ENCODE assay signal across 21 cellular contexts in the genomic region with DNA sequence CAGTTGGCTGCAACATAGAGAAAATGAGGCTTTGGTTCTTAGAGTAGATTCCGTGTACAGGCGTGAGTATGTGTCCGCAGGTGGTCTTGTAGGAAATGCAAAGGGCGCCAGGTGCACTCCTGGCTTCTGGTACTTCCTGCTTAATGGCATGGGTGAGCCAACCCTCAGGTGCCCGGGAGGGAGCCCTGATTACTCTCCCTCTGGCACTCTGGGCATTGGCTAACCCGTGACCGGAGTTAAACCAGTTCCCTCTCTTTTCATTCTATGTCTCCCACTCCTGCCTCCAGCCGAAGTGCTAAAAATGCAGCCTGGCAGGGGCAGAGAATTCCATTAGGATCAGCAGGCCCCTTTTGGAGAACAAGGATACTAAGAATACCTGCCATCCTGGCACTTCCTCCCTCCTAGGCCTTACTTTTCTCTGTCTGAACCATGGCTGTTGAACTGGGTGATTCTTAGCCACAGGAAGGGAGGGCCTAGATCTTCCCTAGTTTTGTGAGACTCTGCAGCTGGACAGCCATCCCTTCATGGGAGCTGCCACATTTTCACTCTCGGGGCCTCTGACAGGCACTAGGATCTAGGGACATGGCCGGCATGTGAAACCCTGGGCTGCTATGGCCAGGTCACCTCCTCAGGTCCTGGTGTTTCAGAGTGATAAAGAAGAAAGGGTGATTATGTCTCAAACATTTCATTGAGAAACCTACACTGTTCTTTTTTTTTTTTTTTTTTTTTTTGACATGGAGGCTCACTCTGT. TPM values are rescaled to one million over a fixed set of nuclear protein-coding genes. Genes with fewer than 3 reads are reported as not detected.
DNase-seq lines count a peak whose midpoint lies in the region; ATAC-seq and TF ChIP-seq lines count a peak whose summit lies in the region.
"Had no signal": no experiment of that assay in that cellular context is flagged by ENCODE, and none has a peak within 500 bp of the region (broad histone marks: within the 10 kb centered on the region; RNA-seq: fewer than 3 reads in every experiment).

No MANE protein-coding gene starts in this region.

- CTCF ChIA-PET in activated CD4-positive, alpha-beta T cell treated with anti-CD3 and anti-CD28 coated beads, Interleukin-2, amount 10 ng/mL, durations not matched to agents 7 days and 5 days (lab: Charles Lee): interaction anchor here (0.6 kb wide), 2 partner anchors 21 to 23 kb away, joined by 3 to 5 read pairs; no protein-coding TSS in a partner anchor

- POLR2A ChIA-PET in activated CD4-positive, alpha-beta T cell treated with anti-CD3 and anti-CD28 coated beads, Interleukin-2, amount 10 ng/mL, durations not matched to agents 7 days and 5 days (lab: Charles Lee): no interaction called here

- peaks cover 66% of the 10 kb centered on the region for H3K4me1 Mint-ChIP-seq in brain
- peaks cover 58% of the 10 kb centered on the region for H3K4me1 Mint-ChIP-seq in neural crest cell
- H3K4me1 Mint-ChIP-seq in activated CD4-positive, alpha-beta T cell treated with anti-CD3 and anti-CD28 coated beads, Interleukin-2, amount 10 ng/mL, durations not matched to agents 7 days and 5 days: peaks cover 18% of the 10 kb centered on the region

- no peak overlapping the region for H3K4me3 ChIP-seq in heart right ventricle
- no peak overlapping the region for H3K4me3 ChIP-seq in upper lobe of right lung
- H3K4me3 ChIP-seq: gastrocnemius medialis, SJSA1 had no signal

- H3K36me3 ChIP-seq in heart right ventricle: peaks cover 0 to 6% (median 0%) of the 10 kb centered on the region in 9 donors
- H3K36me3 ChIP-seq in upper lobe of right lung: no peaks in the 10 kb centered on the region
- H3K36me3 ChIP-seq: gastrocnemius medialis, SJSA1 had no signal

- H3K36me3 Mint-ChIP-seq in brain (no peaks in the 10 kb centered on the region), neural crest cell (ENCODE audit: low read depth) (no peaks in the 10 kb centered on the region)
- H3K36me3 Mint-ChIP-seq in activated CD4-positive, alpha-beta T cell treated with anti-CD3 and anti-CD28 coated beads, Interleukin-2, amount 10 ng/mL, durations not matched to agents 7 days and 5 days (ENCODE audit: low read depth): no peaks in the 10 kb centered on the region
- H3K36me3 Mint-ChIP-seq: IgD-negative memory B cell had no signal

- 66 to 81% methylated on average over 10 of the region's 10 CpGs for WGBS in heart right ventricle, 2 donors

- H3K27me3 ChIP-seq in heart right ventricle (no peaks in the 10 kb centered on the region), upper lobe of right lung (no peaks in the 10 kb centered on the region)

- H3K4me3 Mint-ChIP-seq in brain: peak overlapping the region in 1 of 5 experiments; percentile 33
- H3K4me3 Mint-ChIP-seq in neural crest cell: peak overlapping the region; percentile 34
- no peak overlapping the region for H3K4me3 Mint-ChIP-seq in activated CD4-positive, alpha-beta T cell treated with anti-CD3 and anti-CD28 coated beads, Interleukin-2, amount 10 ng/mL, durations not matched to agents 7 days and 5 days
- H3K4me3 Mint-ChIP-seq: activated CD4-positive, alpha-beta T cell treated with anti-CD3 and anti-CD28 coated beads for 36 hours; IgD-negative memory B cell; nephron progenitor cell had no signal

- H3K27me3 Mint-ChIP-seq in brain (peaks cover 12% of the 10 kb centered on the region), neural crest cell (ENCODE audit: low read depth) (peaks cover 25% of the 10 kb centered on the region)
- peaks cover 23% of the 10 kb centered on the region for H3K27me3 Mint-ChIP-seq in activated CD4-positive, alpha-beta T cell treated with anti-CD3 and anti-CD28 coated beads, Interleukin-2, amount 10 ng/mL, durations not matched to agents 7 days and 5 days

- H3K4me1 ChIP-seq in heart right ventricle: peaks cover 3 to 93% (median 76%) of the 10 kb centered on the region in 9 donors
- H3K4me1 ChIP-seq in upper lobe of right lung: peaks cover 39% of the 10 kb centered on the region
- H3K4me1 ChIP-seq: SJSA1 had no signal

- no peak for TF ChIP-seq CTCF in brain (conservative IDR thresholded peaks at IDR 0.05)
- TF ChIP-seq CTCF in heart right ventricle (IDR thresholded peaks at IDR 0.05): no peak
- TF ChIP-seq CTCF in neural crest cell (conservative IDR thresholded peaks at IDR 0.05): no peak
- no peak for TF ChIP-seq CTCF in upper lobe of right lung (IDR thresholded peaks at IDR 0.05)

- H3K9me3 ChIP-seq in heart right ventricle: no peaks in the 10 kb centered on the region
- no peaks in the 10 kb centered on the region for H3K9me3 ChIP-seq in upper lobe of right lung
- H3K9me3 ChIP-seq: gastrocnemius medialis, SJSA1 had no signal

- DNase-seq in heart right ventricle (peak in 1 of 2 donors; percentile 38), neural crest cell (ENCODE audit: low read depth, low spot score) (no peak), upper lobe of right lung (no peak), DMS 273 (lab: John Stamatoyannopoulos, UW; ENCODE audit: unreplicated experiment) (no peak)
- DNase-seq in activated CD4-positive, alpha-beta T cell treated with anti-CD3 and anti-CD28 coated beads, Interleukin-2, amount 10 ng/mL, durations not matched to agents 7 days and 5 days: no peak
- DNase-seq: activated CD4-positive, alpha-beta T cell treated with anti-CD3 and anti-CD28 coated beads for 36 hours; activated CD8-positive, alpha-beta memory T cell treated with anti-CD3 and anti-CD28 coated beads, Interleukin-2, amount 50 U/mL, for 4 hours; activated naive CD4-positive, alpha-beta T cell; cortex of kidney; DMS153; gastrocnemius medialis; mammary epithelial cell; MV-4-11; NCI-H526; nephron progenitor cell; OCI-M1; stimulated activated naive CD4-positive, alpha-beta T cell had no signal

- H3K27ac ChIP-seq in heart right ventricle (peak overlapping the region in 9 of 10 donors; percentile 12 to 84 (median 69)), upper lobe of right lung (no peak overlapping the region)
- H3K27ac ChIP-seq: SJSA1 had no signal

- H3K27ac Mint-ChIP-seq in brain (peak overlapping the region in 3 of 5 experiments; percentile 43 to 66 (median 47)), neural crest cell (ENCODE audit: unreplicated experiment) (no peak overlapping the region)
- no peak overlapping the region for H3K27ac Mint-ChIP-seq in activated CD4-positive, alpha-beta T cell treated with anti-CD3 and anti-CD28 coated beads, Interleukin-2, amount 10 ng/mL, durations not matched to agents 7 days and 5 days
- H3K27ac Mint-ChIP-seq: activated CD4-positive, alpha-beta T cell treated with anti-CD3 and anti-CD28 coated beads for 36 hours; nephron progenitor cell had no signal

- H3K9me3 Mint-ChIP-seq in brain (no peaks in the 10 kb centered on the region), neural crest cell (no peaks in the 10 kb centered on the region)
- H3K9me3 Mint-ChIP-seq in activated CD4-positive, alpha-beta T cell treated with anti-CD3 and anti-CD28 coated beads, Interleukin-2, amount 10 ng/mL, durations not matched to agents 7 days and 5 days: no peaks in the 10 kb centered on the region
- H3K9me3 Mint-ChIP-seq: IgD-negative memory B cell, nephron progenitor cell had no signal

- intact Hi-C loops in heart right ventricle (cut with DNase I): loop anchor here in 6 of 10 donors (5.0 to 10.0 kb wide), 4 partner anchors 42 to 52 kb away; no protein-coding TSS in a partner anchor
- intact Hi-C loops in upper lobe of right lung (cut with DNase I): no loop called here

- ATAC-seq in heart right ventricle (peak; percentile 43 to 65 (median 62)), upper lobe of right lung (peak; percentile 63), HG02970 (IDR thresholded peaks at IDR 0.05; ENCODE audit: low FRiP score, unreplicated experiment) (no peak)
- ATAC-seq: activated CD4-positive, alpha-beta T cell treated with anti-CD3 and anti-CD28 coated beads for 36 hours; gastrocnemius medialis had no signal

RNA-seq across cellular contexts. Expression of gene MERTK, which starts 6.5 kb away (rescaled TPM):
- polyA plus RNA-seq in brain (ENCODE audit: insufficient read depth, low read depth, low replicate concordance) (6.3 TPM), heart right ventricle (1 to 10 TPM; 3.0 to 4.5 TPM)
- total RNA-seq in heart right ventricle (1 to 10 TPM; 2.3 to 8.9 (median 3.9) TPM), neural crest cell (3.3 and 4.4 TPM in 2 replicates), upper lobe of right lung (17.3 TPM)
- under 1 TPM; 0.20 to 0.21 TPM for total RNA-seq in activated CD4-positive, alpha-beta T cell treated with anti-CD3 and anti-CD28 coated beads, Interleukin-2, amount 10 ng/mL, durations not matched to agents 7 days and 5 days
- total RNA-seq: SJSA1 had no signal

RNA-seq across cellular contexts. Expression of gene ANAPC1, which starts 20.9 kb away (rescaled TPM):
- 8.6 TPM for polyA plus RNA-seq in brain (ENCODE audit: insufficient read depth, low read depth, low replicate concordance)
- 10 to 100 TPM; 12.0 to 23.2 (median 19.4) TPM for total RNA-seq in heart right ventricle
- 1 to 10 TPM; 3.9 to 4.4 TPM for polyA plus RNA-seq in heart right ventricle
- 69.0 and 70.0 TPM in 2 replicates for total RNA-seq in neural crest cell
- 29.4 TPM for total RNA-seq in upper lobe of right lung
- total RNA-seq in activated CD4-positive, alpha-beta T cell treated with anti-CD3 and anti-CD28 coated beads, Interleukin-2, amount 10 ng/mL, durations not matched to agents 7 days and 5 days: 10 to 100 TPM; 55.1 to 62.9 TPM

Comparison
In these comparisons a context has a peak if more than half of its experiments do, and no peak if none do; other contexts are left out.
1. H3K27ac Mint-ChIP-seq: peak in brain (3 of 5); none in neural crest cell (single experiment) and activated CD4-positive, alpha-beta T cell treated with anti-CD3 and anti-CD28 coated beads, Interleukin-2, amount 10 ng/mL, durations not matched to agents 7 days and 5 days (single experiment).